ENCODE assay signal across 1 cellular context in the genomic region with DNA sequence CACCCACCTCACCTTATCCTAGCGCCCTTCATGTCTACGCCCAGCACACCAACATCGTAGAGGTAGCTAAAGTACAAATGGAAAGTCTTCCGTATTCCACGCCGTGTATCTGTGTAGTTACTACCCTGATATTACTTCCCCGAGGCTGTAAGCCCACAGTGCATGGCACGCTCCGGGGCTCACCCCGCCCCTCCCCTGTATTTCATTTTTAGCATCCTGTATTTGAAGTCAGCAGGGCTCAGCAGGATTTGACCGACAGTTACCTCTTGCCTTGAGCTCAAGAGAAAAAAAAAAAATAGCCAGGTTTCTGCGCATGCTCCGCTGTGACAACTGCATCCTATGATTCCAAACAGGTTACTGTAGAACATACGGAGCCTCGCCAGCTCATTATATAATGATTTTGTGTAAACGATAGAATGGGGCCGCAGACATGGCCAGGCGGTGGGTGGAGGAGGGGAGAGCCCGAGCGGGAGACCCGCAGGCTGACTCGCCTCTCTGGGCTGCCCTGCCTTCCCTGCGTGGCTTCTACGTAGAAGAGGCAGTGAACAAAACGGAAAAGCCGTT.
TF ChIP-seq lines count a peak whose summit lies in the region.

No MANE protein-coding gene starts in this region.

TF ChIP-seq in GM12878, 131 proteins besides CTCF, POLR2A, EP300 and RAD21 (continued from another document):
- TF ChIP-seq, protein P1, sequence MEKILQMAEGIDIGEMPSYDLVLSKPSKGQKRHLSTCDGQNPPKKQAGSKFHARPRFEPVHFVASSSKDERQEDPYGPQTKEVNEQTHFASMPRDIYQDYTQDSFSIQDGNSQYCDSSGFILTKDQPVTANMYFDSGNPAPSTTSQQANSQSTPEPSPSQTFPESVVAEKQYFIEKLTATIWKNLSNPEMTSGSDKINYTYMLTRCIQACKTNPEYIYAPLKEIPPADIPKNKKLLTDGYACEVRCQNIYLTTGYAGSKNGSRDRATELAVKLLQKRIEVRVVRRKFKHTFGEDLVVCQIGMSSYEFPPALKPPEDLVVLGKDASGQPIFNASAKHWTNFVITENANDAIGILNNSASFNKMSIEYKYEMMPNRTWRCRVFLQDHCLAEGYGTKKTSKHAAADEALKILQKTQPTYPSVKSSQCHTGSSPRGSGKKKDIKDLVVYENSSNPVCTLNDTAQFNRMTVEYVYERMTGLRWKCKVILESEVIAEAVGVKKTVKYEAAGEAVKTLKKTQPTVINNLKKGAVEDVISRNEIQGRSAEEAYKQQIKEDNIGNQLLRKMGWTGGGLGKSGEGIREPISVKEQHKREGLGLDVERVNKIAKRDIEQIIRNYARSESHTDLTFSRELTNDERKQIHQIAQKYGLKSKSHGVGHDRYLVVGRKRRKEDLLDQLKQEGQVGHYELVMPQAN (conservative IDR thresholded peaks at IDR 0.05): no peak
- TF ChIP-seq CBX3 (IDR thresholded peaks at IDR 0.05; ENCODE audit: borderline replicate concordance, low read depth): no peak
- TF ChIP-seq SUZ12 (IDR thresholded peaks at IDR 0.05; ENCODE audit: unreplicated experiment): no peak
- TF ChIP-seq EGR1 (IDR thresholded peaks at IDR 0.05; ENCODE audit: borderline replicate concordance in 1 of 2, low read depth in 2 of 2, low read length in 2 of 2): no peak
